37 cellular contexts compared by ENCODE assay signal in genomic region chr9:134820901-134821300, GRCh38. TPM values are rescaled to one million over a fixed set of nuclear protein-coding genes. Genes with fewer than 3 reads are reported as not detected.
"Had no signal": no experiment of that assay in that cellular context is flagged by ENCODE, and none has a peak within 500 bp of the region (broad histone marks: within the 10 kb centered on the region; RNA-seq: fewer than 3 reads in every experiment).

No MANE protein-coding gene starts in this region.

- DNase-seq: activated CD4-positive, alpha-beta T cell treated with anti-CD3 and anti-CD28 coated beads, Interleukin-2, amount 10 ng/mL, durations not matched to agents 24 days and 14 days; activated CD4-positive, alpha-beta T cell treated with anti-CD3 and anti-CD28 coated beads, Interleukin-2, amount 50 U/mL, for 4 hours; activated CD8-positive, alpha-beta T cell treated with anti-CD3 and anti-CD28 coated beads for 36 hours; activated gamma-delta T cell; activated naive CD4-positive, alpha-beta T cell treated with Interleukin-2 at 50 U/mL for 16 hours; activated naive CD8-positive, alpha-beta T cell treated with anti-CD3 and anti-CD28 coated beads, Interleukin-2, amount 10 ng/mL, durations not matched to agents 7 days and 5 days; activated T-cell treated with anti-CD3 and anti-CD28 coated beads, Interleukin-2, amount 50 U/mL, for 1 hour; activated T-cell treated with anti-CD3 and anti-CD28 coated beads, Interleukin-2, amount 50 U/mL, for 72 hours; amygdala; caudate nucleus; cerebellar nuclear complex; NCI-H1105; NCI-H1417 treated with DMSO at 0.1 percent for 48 hours; NCI-H187 treated with DMSO at 0.1 percent for 48 hours; NCI-H2081; NCI-H2171 treated with DMSO at 0.1 percent for 48 hours; NCI-H2227 treated with DMSO at 0.1 percent for 48 hours; NCI-H446; NCI-H510A treated with DMSO at 0.1 percent for 48 hours; NCI-H69; NCI-H82; NK-92 treated with Interleukin-12 subunit alpha and Interleukin-12 subunit beta, amount 100 ng/mL, for 24 hours; PC-3; Peyer's patch; RPMI8226; SHP77 treated with DMSO at 0.1 percent for 48 hours; SK-N-SH had no signal

- H3K36me3 Mint-ChIP-seq: activated naive CD4-positive, alpha-beta T cell treated with anti-CD3 and anti-CD28 coated beads, Interleukin-2, amount 50 U/mL, for 24 hours; activated naive CD8-positive, alpha-beta T cell treated with anti-CD3 and anti-CD28 coated beads, Interleukin-2, amount 10 ng/mL, durations not matched to agents 7 days and 5 days had no signal

- H3K27me3 Mint-ChIP-seq: activated CD4-positive, alpha-beta T cell treated with anti-CD3 and anti-CD28 coated beads, Interleukin-2, amount 10 ng/mL, durations not matched to agents 24 days and 14 days; activated CD8-positive, alpha-beta T cell treated with anti-CD3 and anti-CD28 coated beads for 36 hours; activated naive CD4-positive, alpha-beta T cell treated with anti-CD3 and anti-CD28 coated beads, Interleukin-2, amount 50 U/mL, for 24 hours; activated naive CD8-positive, alpha-beta T cell treated with anti-CD3 and anti-CD28 coated beads, Interleukin-2, amount 10 ng/mL, durations not matched to agents 7 days and 5 days; brain had no signal

- H3K27ac ChIP-seq: ascending aorta, Peyer's patch, SJSA1 had no signal

- H3K4me3 ChIP-seq: ascending aorta, Peyer's patch, SJSA1 had no signal

- H3K4me2 ChIP-seq: SK-N-SH had no signal

- H3K4me3 Mint-ChIP-seq: activated CD4-positive, alpha-beta T cell treated with anti-CD3 and anti-CD28 coated beads, Interleukin-2, amount 10 ng/mL, durations not matched to agents 24 days and 14 days; activated CD8-positive, alpha-beta T cell treated with anti-CD3 and anti-CD28 coated beads for 36 hours; activated naive CD4-positive, alpha-beta T cell treated with anti-CD3 and anti-CD28 coated beads, Interleukin-2, amount 50 U/mL, for 24 hours; activated naive CD8-positive, alpha-beta T cell treated with anti-CD3 and anti-CD28 coated beads, Interleukin-2, amount 10 ng/mL, durations not matched to agents 7 days and 5 days; activated T-cell treated with anti-CD3 and anti-CD28 coated beads, Interleukin-2, amount 50 U/mL, for 72 hours; brain; T-helper 1 cell treated with Interleukin-12 subunit alpha and Interleukin-12 subunit beta and Interleukin-4 antibody, amounts not matched to agents 30 μg/mL and 1 μg/mL, for 36 hours; T-helper 2 cell treated with Interferon-gamma antibody and Interleukin-4, amounts not matched to agents 5 μg/mL and 100 μg/mL, for 36 hours had no signal

- H3K9me3 ChIP-seq: ascending aorta, Peyer's patch, SJSA1, SK-N-SH had no signal

- ATAC-seq: activated CD8-positive, alpha-beta T cell treated with anti-CD3 and anti-CD28 coated beads for 36 hours; activated T-cell treated with anti-CD3 and anti-CD28 coated beads, Interleukin-2, amount 50 U/mL, for 72 hours; PC-3 had no signal

- H3K9ac ChIP-seq: SK-N-SH had no signal

- H3K4me1 Mint-ChIP-seq: activated CD4-positive, alpha-beta T cell treated with anti-CD3 and anti-CD28 coated beads, Interleukin-2, amount 10 ng/mL, durations not matched to agents 24 days and 14 days; activated naive CD4-positive, alpha-beta T cell treated with anti-CD3 and anti-CD28 coated beads, Interleukin-2, amount 50 U/mL, for 24 hours; activated naive CD8-positive, alpha-beta T cell treated with anti-CD3 and anti-CD28 coated beads, Interleukin-2, amount 10 ng/mL, durations not matched to agents 7 days and 5 days; brain had no signal

- H3K9me3 Mint-ChIP-seq: activated CD4-positive, alpha-beta T cell treated with anti-CD3 and anti-CD28 coated beads, Interleukin-2, amount 10 ng/mL, durations not matched to agents 24 days and 14 days; activated CD8-positive, alpha-beta T cell treated with anti-CD3 and anti-CD28 coated beads for 36 hours; activated naive CD4-positive, alpha-beta T cell treated with anti-CD3 and anti-CD28 coated beads, Interleukin-2, amount 50 U/mL, for 24 hours; activated naive CD8-positive, alpha-beta T cell treated with anti-CD3 and anti-CD28 coated beads, Interleukin-2, amount 10 ng/mL, durations not matched to agents 7 days and 5 days; activated T-cell treated with anti-CD3 and anti-CD28 coated beads, Interleukin-2, amount 50 U/mL, for 72 hours; activated T-helper 2 cell treated with anti-CD3 and anti-CD28 coated beads, Interferon-gamma antibody, Interleukin-2, Interleukin-4, amounts not matched to agents 10 μg/mL and 5 μg/mL and 100 μg/mL, durations not matched to agents 14 hours and 24 hours and 36 hours; brain; T-helper 1 cell treated with Interleukin-12 subunit alpha and Interleukin-12 subunit beta and Interleukin-4 antibody, amounts not matched to agents 30 μg/mL and 1 μg/mL, for 36 hours; T-helper 2 cell treated with Interferon-gamma antibody and Interleukin-4, amounts not matched to agents 5 μg/mL and 100 μg/mL, for 36 hours had no signal

- H3K27me3 ChIP-seq: ascending aorta, Peyer's patch, SJSA1 had no signal

- H3K27ac Mint-ChIP-seq: activated CD4-positive, alpha-beta T cell treated with anti-CD3 and anti-CD28 coated beads, Interleukin-2, amount 10 ng/mL, durations not matched to agents 24 days and 14 days; activated CD8-positive, alpha-beta T cell treated with anti-CD3 and anti-CD28 coated beads for 36 hours; activated naive CD4-positive, alpha-beta T cell treated with anti-CD3 and anti-CD28 coated beads, Interleukin-2, amount 50 U/mL, for 24 hours; activated T-cell treated with anti-CD3 and anti-CD28 coated beads, Interleukin-2, amount 50 U/mL, for 72 hours; activated T-helper 2 cell treated with anti-CD3 and anti-CD28 coated beads, Interferon-gamma antibody, Interleukin-2, Interleukin-4, amounts not matched to agents 10 μg/mL and 5 μg/mL and 100 μg/mL, durations not matched to agents 14 hours and 24 hours and 36 hours; T-helper 1 cell treated with Interleukin-12 subunit alpha and Interleukin-12 subunit beta and Interleukin-4 antibody, amounts not matched to agents 30 μg/mL and 1 μg/mL, for 36 hours; T-helper 2 cell treated with Interferon-gamma antibody and Interleukin-4, amounts not matched to agents 5 μg/mL and 100 μg/mL, for 36 hours had no signal

- H3K4me1 ChIP-seq: ascending aorta, Peyer's patch, SJSA1 had no signal

RNA-seq across cellular contexts. Expression of gene FCN2, which starts 59.7 kb away (rescaled TPM):
- total RNA-seq: activated CD4-positive, alpha-beta T cell treated with anti-CD3 and anti-CD28 coated beads, Interleukin-2, amount 10 ng/mL, durations not matched to agents 24 days and 14 days; activated CD8-positive, alpha-beta memory T cell treated with anti-CD3 and anti-CD28 coated beads for 36 hours; activated CD8-positive, alpha-beta T cell treated with anti-CD3 and anti-CD28 coated beads for 36 hours; activated naive CD8-positive, alpha-beta T cell treated with anti-CD3 and anti-CD28 coated beads, Interleukin-2, amount 10 ng/mL, durations not matched to agents 7 days and 5 days; activated T-cell treated with anti-CD3 and anti-CD28 coated beads, Interleukin-2, amount 50 U/mL, for 72 hours; activated T-helper 2 cell treated with anti-CD3 and anti-CD28 coated beads, Interferon-gamma antibody, Interleukin-2, Interleukin-4, amounts not matched to agents 10 μg/mL and 5 μg/mL and 100 μg/mL, durations not matched to agents 14 hours and 24 hours and 36 hours; ascending aorta; bronchial epithelial cell; M059J; PC-3; Peyer's patch; SJSA1 had no signal
- polyA plus RNA-seq: SK-N-SH had no signal
